11 cellular contexts compared by ENCODE assay signal in genomic region chr1:24108334-24109165, GRCh38. TPM values are rescaled to one million over a fixed set of nuclear protein-coding genes. Genes with fewer than 3 reads are reported as not detected.
DNase-seq lines count a peak whose midpoint lies in the region; ATAC-seq and TF ChIP-seq lines count a peak whose summit lies in the region.
"Had no signal": no experiment of that assay in that cellular context is flagged by ENCODE, and none has a peak within 500 bp of the region (broad histone marks: within the 10 kb centered on the region; RNA-seq: fewer than 3 reads in every experiment).

No MANE protein-coding gene starts in this region.

- H3K4me2 ChIP-seq in smooth muscle cell: peak overlapping the region; percentile 7

- H3K79me2 ChIP-seq in smooth muscle cell (ENCODE audit: low read depth): no peaks in the 10 kb centered on the region

- no peaks in the 10 kb centered on the region for H3K36me3 ChIP-seq in smooth muscle cell (ENCODE audit: low read depth)
- no peaks in the 10 kb centered on the region for H3K36me3 ChIP-seq in effector memory CD4-positive, alpha-beta T cell (ENCODE audit: control insufficient read depth, insufficient read depth, low read length)

- H3K9me3 ChIP-seq in smooth muscle cell (replicated peaks; ENCODE audit: low read depth): no peaks in the 10 kb centered on the region
- no peaks in the 10 kb centered on the region for H3K9me3 ChIP-seq in effector memory CD4-positive, alpha-beta T cell (ENCODE audit: control insufficient read depth, low read length)

- no peaks in the 10 kb centered on the region for H3F3A ChIP-seq in smooth muscle cell (ENCODE audit: low read depth)

- peaks cover 5% of the 10 kb centered on the region for H3K4me1 Mint-ChIP-seq in activated naive CD4-positive, alpha-beta T cell treated with anti-CD3 and anti-CD28 coated beads, Interleukin-2, amount 50 U/mL, for 24 hours
- H3K4me1 Mint-ChIP-seq in activated naive CD4-positive, alpha-beta T cell treated with anti-CD3 and anti-CD28 coated beads for 36 hours (ENCODE audit: low read depth): peaks cover 5% of the 10 kb centered on the region

- H3K9me3 Mint-ChIP-seq in activated naive CD4-positive, alpha-beta T cell treated with anti-CD3 and anti-CD28 coated beads, Interleukin-2, amount 50 U/mL, for 24 hours: no peaks in the 10 kb centered on the region
- H3K9me3 Mint-ChIP-seq in activated naive CD4-positive, alpha-beta T cell treated with anti-CD3 and anti-CD28 coated beads for 36 hours: no peaks in the 10 kb centered on the region
- H3K9me3 Mint-ChIP-seq: CD4-positive, CD25-positive, alpha-beta regulatory T cell had no signal

- peak overlapping the region; percentile 82 for H3K27ac Mint-ChIP-seq in activated naive CD4-positive, alpha-beta T cell treated with anti-CD3 and anti-CD28 coated beads, Interleukin-2, amount 50 U/mL, for 24 hours
- no peak overlapping the region for H3K27ac Mint-ChIP-seq in activated naive CD4-positive, alpha-beta T cell treated with anti-CD3 and anti-CD28 coated beads for 36 hours

- CTCF ChIA-PET in activated naive CD4-positive, alpha-beta T cell treated with anti-CD3 and anti-CD28 coated beads for 36 hours (lab: Charles Lee): no interaction called here

- peak overlapping the region; percentile 71 for H3K27ac ChIP-seq in foreskin keratinocyte
- H3K27ac ChIP-seq in smooth muscle cell (ENCODE audit: low read depth): peak overlapping the region; percentile 75
- H3K27ac ChIP-seq in effector memory CD4-positive, alpha-beta T cell (ENCODE audit: insufficient read depth, low read length, poor library complexity, severe bottlenecking): no peak overlapping the region

- H3K4me1 ChIP-seq in foreskin keratinocyte (peaks cover 15% of the 10 kb centered on the region), smooth muscle cell (ENCODE audit: low read depth) (peaks cover 14% of the 10 kb centered on the region)
- H3K4me1 ChIP-seq in effector memory CD4-positive, alpha-beta T cell (ENCODE audit: control insufficient read depth, insufficient read depth, low read length, poor library complexity, severe bottlenecking): peaks cover 6% of the 10 kb centered on the region

- no peaks in the 10 kb centered on the region for H3K36me3 Mint-ChIP-seq in activated naive CD4-positive, alpha-beta T cell treated with anti-CD3 and anti-CD28 coated beads, Interleukin-2, amount 50 U/mL, for 24 hours
- H3K36me3 Mint-ChIP-seq in activated naive CD4-positive, alpha-beta T cell treated with anti-CD3 and anti-CD28 coated beads for 36 hours (ENCODE audit: low read depth): no peaks in the 10 kb centered on the region
- H3K36me3 Mint-ChIP-seq: CD4-positive, CD25-positive, alpha-beta regulatory T cell had no signal

- ATAC-seq in SK-N-SH treated with all-trans-retinoic acid at 6 μM for 48 hours (peak; percentile 66), foreskin keratinocyte (peak; percentile 79), HG03342 (IDR thresholded peaks at IDR 0.05; ENCODE audit: unreplicated experiment) (no peak), GM18520 (IDR thresholded peaks at IDR 0.05; ENCODE audit: unreplicated experiment) (no peak)

- H3K4me3 ChIP-seq in smooth muscle cell: no peak overlapping the region
- H3K4me3 ChIP-seq in effector memory CD4-positive, alpha-beta T cell (ENCODE audit: insufficient read depth, low read depth, low read length, poor library complexity, severe bottlenecking): no peak overlapping the region

- intact Hi-C loops in activated naive CD4-positive, alpha-beta T cell treated with anti-CD3 and anti-CD28 coated beads for 36 hours (cut with micrococcal nuclease): no loop called here

- no peaks in the 10 kb centered on the region for H4K20me1 ChIP-seq in smooth muscle cell (ENCODE audit: low read depth)

- H3K9ac ChIP-seq in smooth muscle cell (ENCODE audit: low read depth): peak overlapping the region; percentile 54

- no peak overlapping the region for H3K4me3 Mint-ChIP-seq in activated naive CD4-positive, alpha-beta T cell treated with anti-CD3 and anti-CD28 coated beads, Interleukin-2, amount 50 U/mL, for 24 hours
- H3K4me3 Mint-ChIP-seq in activated naive CD4-positive, alpha-beta T cell treated with anti-CD3 and anti-CD28 coated beads for 36 hours: no peak overlapping the region
- H3K4me3 Mint-ChIP-seq: CD4-positive, CD25-positive, alpha-beta regulatory T cell had no signal

- no peak for DNase-seq in activated naive CD4-positive, alpha-beta T cell treated with anti-CD3 and anti-CD28 coated beads for 36 hours
- DNase-seq in foreskin keratinocyte: peak; percentile 79 to 89
- no peak for DNase-seq in smooth muscle cell (lab: John Stamatoyannopoulos, UW; ENCODE audit: unreplicated experiment)
- no peak for DNase-seq in effector memory CD4-positive, alpha-beta T cell
- DNase-seq: CD4-positive, CD25-positive, alpha-beta regulatory T cell; NCI-H524 had no signal

- 65% methylated on average over 22 of the region's 22 CpGs for WGBS in smooth muscle cell (ENCODE audit: low lambda C conversion rate)

- H2AFZ ChIP-seq in smooth muscle cell (ENCODE audit: low read depth): peak overlapping the region; percentile 88

- H3K27me3 Mint-ChIP-seq in activated naive CD4-positive, alpha-beta T cell treated with anti-CD3 and anti-CD28 coated beads, Interleukin-2, amount 50 U/mL, for 24 hours: peaks cover 2% of the 10 kb centered on the region
- H3K27me3 Mint-ChIP-seq in activated naive CD4-positive, alpha-beta T cell treated with anti-CD3 and anti-CD28 coated beads for 36 hours (ENCODE audit: low read depth): peaks cover 6% of the 10 kb centered on the region

- TF ChIP-seq CTCF in foreskin keratinocyte (conservative IDR thresholded peaks at IDR 0.05) (no peak), smooth muscle cell (IDR thresholded peaks at IDR 0.05; ENCODE audit: borderline replicate concordance, insufficient read depth, poor library complexity, severe bottlenecking) (no peak)

- H3K27me3 ChIP-seq in foreskin keratinocyte (no peaks in the 10 kb centered on the region), smooth muscle cell (ENCODE audit: low read depth) (no peaks in the 10 kb centered on the region)
- H3K27me3 ChIP-seq in effector memory CD4-positive, alpha-beta T cell (replicated peaks; ENCODE audit: control insufficient read depth, insufficient read depth, low read length, poor library complexity, severe bottlenecking): no peaks in the 10 kb centered on the region

TF ChIP-seq in SK-N-SH treated with all-trans-retinoic acid at 6 μM for 48 hours, 23 proteins besides CTCF, POLR2A, EP300 and RAD21 (continues in another document):
- no peak for TF ChIP-seq ZNF565 (CRISPR knock-in tag; conservative IDR thresholded peaks at IDR 0.05; ENCODE audit: low read depth)
- TF ChIP-seq ESRRG (CRISPR knock-in tag; IDR thresholded peaks at IDR 0.05): no peak
- no peak for TF ChIP-seq TOX (CRISPR knock-in tag; IDR thresholded peaks at IDR 0.05; ENCODE audit: borderline replicate concordance)
- no peak for TF ChIP-seq TCF4 (CRISPR knock-in tag; IDR thresholded peaks at IDR 0.05; ENCODE audit: borderline replicate concordance)
- TF ChIP-seq, protein P1, sequence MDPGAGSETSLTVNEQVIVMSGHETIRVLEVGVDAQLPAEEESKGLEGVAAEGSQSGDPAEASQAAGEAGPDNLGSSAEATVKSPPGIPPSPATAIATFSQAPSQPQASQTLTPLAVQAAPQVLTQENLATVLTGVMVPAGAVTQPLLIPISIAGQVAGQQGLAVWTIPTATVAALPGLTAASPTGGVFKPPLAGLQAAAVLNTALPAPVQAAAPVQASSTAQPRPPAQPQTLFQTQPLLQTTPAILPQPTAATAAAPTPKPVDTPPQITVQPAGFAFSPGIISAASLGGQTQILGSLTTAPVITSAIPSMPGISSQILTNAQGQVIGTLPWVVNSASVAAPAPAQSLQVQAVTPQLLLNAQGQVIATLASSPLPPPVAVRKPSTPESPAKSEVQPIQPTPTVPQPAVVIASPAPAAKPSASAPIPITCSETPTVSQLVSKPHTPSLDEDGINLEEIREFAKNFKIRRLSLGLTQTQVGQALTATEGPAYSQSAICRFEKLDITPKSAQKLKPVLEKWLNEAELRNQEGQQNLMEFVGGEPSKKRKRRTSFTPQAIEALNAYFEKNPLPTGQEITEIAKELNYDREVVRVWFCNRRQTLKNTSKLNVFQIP (CRISPR knock-in tag; IDR thresholded peaks at IDR 0.05; ENCODE audit: borderline replicate concordance, low read depth): no peak
- TF ChIP-seq OSR1 (CRISPR knock-in tag; IDR thresholded peaks at IDR 0.05): no peak
- TF ChIP-seq GLIS3 (CRISPR knock-in tag; IDR thresholded peaks at IDR 0.05): no peak
- no peak for TF ChIP-seq ZNF8 (CRISPR knock-in tag; IDR thresholded peaks at IDR 0.05)
- TF ChIP-seq RARB (CRISPR knock-in tag; IDR thresholded peaks at IDR 0.05): no peak
- no peak for TF ChIP-seq BACH2 (CRISPR knock-in tag; IDR thresholded peaks at IDR 0.05; ENCODE audit: borderline replicate concordance)
- TF ChIP-seq ZFP3 (CRISPR knock-in tag; IDR thresholded peaks at IDR 0.05): no peak
- no peak for TF ChIP-seq ARNTL (CRISPR knock-in tag; IDR thresholded peaks at IDR 0.05; ENCODE audit: borderline replicate concordance, low read depth)
- TF ChIP-seq, protein P2, sequence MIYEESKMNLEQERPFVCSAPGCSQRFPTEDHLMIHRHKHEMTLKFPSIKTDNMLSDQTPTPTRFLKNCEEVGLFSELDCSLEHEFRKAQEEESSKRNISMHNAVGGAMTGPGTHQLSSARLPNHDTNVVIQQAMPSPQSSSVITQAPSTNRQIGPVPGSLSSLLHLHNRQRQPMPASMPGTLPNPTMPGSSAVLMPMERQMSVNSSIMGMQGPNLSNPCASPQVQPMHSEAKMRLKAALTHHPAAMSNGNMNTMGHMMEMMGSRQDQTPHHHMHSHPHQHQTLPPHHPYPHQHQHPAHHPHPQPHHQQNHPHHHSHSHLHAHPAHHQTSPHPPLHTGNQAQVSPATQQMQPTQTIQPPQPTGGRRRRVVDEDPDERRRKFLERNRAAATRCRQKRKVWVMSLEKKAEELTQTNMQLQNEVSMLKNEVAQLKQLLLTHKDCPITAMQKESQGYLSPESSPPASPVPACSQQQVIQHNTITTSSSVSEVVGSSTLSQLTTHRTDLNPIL (CRISPR knock-in tag; IDR thresholded peaks at IDR 0.05; ENCODE audit: low read depth): no peak
- TF ChIP-seq ZNF70 (CRISPR knock-in tag; IDR thresholded peaks at IDR 0.05): no peak
- no peak for TF ChIP-seq PPARA (CRISPR knock-in tag; IDR thresholded peaks at IDR 0.05; ENCODE audit: borderline replicate concordance)

RNA-seq across cellular contexts. Expression of gene MYOM3, which starts 3.4 kb away (rescaled TPM):
- not detected for total RNA-seq in activated naive CD4-positive, alpha-beta T cell treated with anti-CD3 and anti-CD28 coated beads for 36 hours
- 0.07 and 0.31 TPM in 2 replicates for total RNA-seq in foreskin keratinocyte
- 0.02 and 0.15 TPM in 2 replicates for polyA plus RNA-seq in foreskin keratinocyte
- 0.18 and 0.63 TPM in 2 replicates for total RNA-seq in smooth muscle cell
- polyA plus RNA-seq in smooth muscle cell: 0.26 and 0.64 TPM in 2 replicates
- total RNA-seq: CD4-positive, CD25-positive, alpha-beta regulatory T cell had no signal
- polyA plus RNA-seq: CD4-positive, CD25-positive, alpha-beta regulatory T cell had no signal

RNA-seq across cellular contexts. Expression of gene IL22RA1, which starts 34.4 kb away (rescaled TPM):
- not detected for total RNA-seq in activated naive CD4-positive, alpha-beta T cell treated with anti-CD3 and anti-CD28 coated beads for 36 hours
- total RNA-seq in foreskin keratinocyte (5.6 and 7.0 TPM in 2 replicates), smooth muscle cell (0.31 and 0.40 TPM in 2 replicates)
- polyA plus RNA-seq in foreskin keratinocyte (6.2 and 6.3 TPM in 2 replicates), smooth muscle cell (0.64 TPM in 1 of 2 replicates, not detected in the other)
- total RNA-seq: CD4-positive, CD25-positive, alpha-beta regulatory T cell; cerebellum had no signal
- polyA plus RNA-seq: CD4-positive, CD25-positive, alpha-beta regulatory T cell had no signal

Comparison
In these comparisons a context has a peak if more than half of its experiments do, and no peak if none do; other contexts are left out.
1. DNase-seq: peak in foreskin keratinocyte (2 of 2); none in activated naive CD4-positive, alpha-beta T cell treated with anti-CD3 and anti-CD28 coated beads for 36 hours (single experiment), smooth muscle cell (single experiment) and effector memory CD4-positive, alpha-beta T cell (0 of 3).
2. ATAC-seq: peak in SK-N-SH treated with all-trans-retinoic acid at 6 μM for 48 hours (single experiment) and foreskin keratinocyte (single experiment); none in HG03342 (single experiment) and GM18520 (single experiment).